8 cellular contexts compared by ENCODE assay signal in genomic region chr7:141071855-141072547, GRCh38. TPM values are rescaled to one million over a fixed set of nuclear protein-coding genes. Genes with fewer than 3 reads are reported as not detected.
DNase-seq lines count a peak whose midpoint lies in the region; ATAC-seq and TF ChIP-seq lines count a peak whose summit lies in the region.

No MANE protein-coding gene starts in this region.

- H3K9ac ChIP-seq in adipocyte (ENCODE audit: low read length) = peak overlapping the region; percentile 69

- H3K9me3 ChIP-seq in CD8-positive, alpha-beta memory T cell (ENCODE audit: low read length) = no peaks in the 10 kb centered on the region
- H3K9me3 ChIP-seq in adipocyte (ENCODE audit: control insufficient read depth, low read length) (no peaks in the 10 kb centered on the region), tibial nerve (no peaks in the 10 kb centered on the region)

- H3K36me3 ChIP-seq in CD8-positive, alpha-beta memory T cell (ENCODE audit: insufficient read depth, low read length) = no peaks in the 10 kb centered on the region
- no peaks in the 10 kb centered on the region for H3K36me3 ChIP-seq in adipocyte (ENCODE audit: control insufficient read depth, insufficient read depth, low read length, severe bottlenecking)
- H3K36me3 ChIP-seq in tibial nerve = no peaks in the 10 kb centered on the region

- H3K4me1 Mint-ChIP-seq in CD8-positive, alpha-beta memory T cell = peaks cover 21 to 35% (median 30%) of the 10 kb centered on the region in 3 donors

- peaks cover 0 to 4% (median 0%) of the 10 kb centered on the region in 5 donors for H3K9me3 Mint-ChIP-seq in CD8-positive, alpha-beta memory T cell

- H3K4me3 ChIP-seq in CD8-positive, alpha-beta memory T cell (ENCODE audit: low read length) = peak overlapping the region; percentile 21
- H3K4me3 ChIP-seq in Jurkat, Clone E6-1 (ENCODE audit: low read length) = peak overlapping the region; percentile 62
- peak overlapping the region; percentile 79 for H3K4me3 ChIP-seq in adipocyte (ENCODE audit: low read length)
- H3K4me3 ChIP-seq in tibial nerve = peak overlapping the region; percentile 22 to 66 (median 45)

- WGBS in tibial nerve, 2 donors = 2 to 3% methylated on average over 21 of the region's 21 CpGs

- TF ChIP-seq EP300 in tibial nerve (IDR thresholded peaks at IDR 0.05) = no peak

- ATAC-seq in GM21619 (IDR thresholded peaks at IDR 0.05; ENCODE audit: unreplicated experiment) (no peak), GM21528 (IDR thresholded peaks at IDR 0.05; ENCODE audit: low FRiP score, unreplicated experiment) (no peak)

- peaks cover 38 to 43% of the 10 kb centered on the region in 2 donors for H3K27me3 Mint-ChIP-seq in CD8-positive, alpha-beta memory T cell

- CTCF ChIA-PET in CD8-positive, alpha-beta memory T cell (lab: Charles Lee) = interaction anchor here (1.2 kb wide), 1 partner anchor 59 kb away, joined by 4 read pairs; no protein-coding TSS in a partner anchor

- peak overlapping the region in 1 of 8 donors; percentile 31 for H3K27ac Mint-ChIP-seq in CD8-positive, alpha-beta memory T cell

- H3K36me3 Mint-ChIP-seq in CD8-positive, alpha-beta memory T cell = peaks cover 0 to 2% (median 0%) of the 10 kb centered on the region in 3 donors

- H3K4me1 ChIP-seq in CD8-positive, alpha-beta memory T cell (ENCODE audit: insufficient read depth, low read length) = peaks cover 13% of the 10 kb centered on the region
- H3K4me1 ChIP-seq in adipocyte (ENCODE audit: control insufficient read depth, insufficient read depth, low read length) (peaks cover 21% of the 10 kb centered on the region), tibial nerve (peaks cover 0 to 41% (median 31%) of the 10 kb centered on the region in 4 donors)

- TF ChIP-seq CTCF in tibial nerve (IDR thresholded peaks at IDR 0.05) = no peak

- DNase-seq in CD8-positive, alpha-beta memory T cell = no peak
- DNase-seq in Jurkat, Clone E6-1 (ENCODE audit: low read depth, low spot score) = no peak
- no peak for DNase-seq in adipocyte (ENCODE audit: low read depth)
- DNase-seq in tibial nerve (ENCODE audit: low spot score in 2 of 2) = no peak
- DNase-seq in stimulated activated CD4-positive, alpha-beta T cell treated with anti-CD3 and anti-CD28 coated beads, Interleukin-15, amount 100 ng/mL, for 24 hours = no peak

- no peak for TF ChIP-seq POLR2A in tibial nerve (IDR thresholded peaks at IDR 0.05)

- peaks cover 28% of the 10 kb centered on the region for H3K27me3 ChIP-seq in CD8-positive, alpha-beta memory T cell (ENCODE audit: insufficient read depth, low read length, poor library complexity, severe bottlenecking)
- peaks cover 55% of the 10 kb centered on the region for H3K27me3 ChIP-seq in adipocyte (replicated peaks; ENCODE audit: control insufficient read depth, insufficient read depth, low read length)
- H3K27me3 ChIP-seq in layer of hippocampus (ENCODE audit: control insufficient read depth, insufficient read depth, low read length) = no peaks in the 10 kb centered on the region
- peaks cover 0 to 56% of the 10 kb centered on the region in 2 donors for H3K27me3 ChIP-seq in tibial nerve

- POLR2A ChIA-PET in CD8-positive, alpha-beta memory T cell (lab: Charles Lee) = no interaction called here

- no peak overlapping the region for H3K27ac ChIP-seq in CD8-positive, alpha-beta memory T cell (ENCODE audit: low read depth, low read length)
- H3K27ac ChIP-seq in layer of hippocampus (ENCODE audit: low read depth, low read length) (peak overlapping the region; percentile 57), tibial nerve (peak overlapping the region in 1 of 4 donors; percentile 43)

- H3K4me3 Mint-ChIP-seq in CD8-positive, alpha-beta memory T cell = peak overlapping the region; percentile 72 to 92 (median 82)

RNA-seq across cellular contexts. Expression of gene TMEM178B, which starts 1.9 kb away (rescaled TPM):
- total RNA-seq in CD8-positive, alpha-beta memory T cell = 1 to 10 TPM in 1 of 2 experiments, under 1 TPM in 1; 0.97 to 1.1 TPM
- polyA plus RNA-seq in CD8-positive, alpha-beta memory T cell = 0.02 TPM
- 0.11 TPM for polyA plus RNA-seq in Jurkat, Clone E6-1 (2012; ENCODE audit: insufficient read depth, insufficient read length)
- under 1 TPM; 0.30 to 0.78 (median 0.53) TPM for total RNA-seq in tibial nerve

RNA-seq across cellular contexts. Expression of gene MRPS33, which starts 57.2 kb away (rescaled TPM):
- total RNA-seq in CD8-positive, alpha-beta memory T cell = 100 to 1,000 TPM; 113 to 114 TPM
- polyA plus RNA-seq in CD8-positive, alpha-beta memory T cell = 82.0 TPM
- 120 TPM for polyA plus RNA-seq in Jurkat, Clone E6-1 (2012; ENCODE audit: insufficient read depth, insufficient read length)
- 10 to 100 TPM in 3 of 4 donors, 1 to 10 TPM in 1; 4.2 to 21.8 (median 16.0) TPM for total RNA-seq in tibial nerve

Comparison
In these comparisons a context has a peak if more than half of its experiments do, and no peak if none do; other contexts are left out.
1. H3K4me3 ChIP-seq: peak in every context shown above with its lines; median percentile 79 in adipocyte; 62 in Jurkat, Clone E6-1; 45 in tibial nerve; 21 in CD8-positive, alpha-beta memory T cell.
2. RNA of gene MRPS33, which starts 57.2 kb away (total RNA-seq): 113 to 114 TPM in CD8-positive, alpha-beta memory T cell; 4.2 to 21.8 TPM in tibial nerve; every median in the first group is over 4 times any median in the second.